In genomic region chr3:149828390-149828789, GRCh38 we compare ENCODE assay signal across 21 cellular contexts.
"Had no signal": no experiment of that assay in that cellular context is flagged by ENCODE, and none has a peak within 500 bp of the region (broad histone marks: within the 10 kb centered on the region; RNA-seq: fewer than 3 reads in every experiment).

No MANE protein-coding gene starts in this region.

- H3K27ac ChIP-seq: epithelial cell of prostate, esophagus muscularis mucosa, gastroesophageal sphincter, right atrium auricular region, sigmoid colon, skin epidermis, thyroid gland, upper lobe of left lung, uterus had no signal

- DNase-seq: effector memory CD8-positive, alpha-beta T cell; immature natural killer cell; kidney; left colon; left ventricle myocardium superior; mesendoderm; naive thymus-derived CD4-positive, alpha-beta T cell; nephron progenitor cell; sigmoid colon; stimulated activated CD4-positive, alpha-beta T cell treated with anti-CD3 and anti-CD28 coated beads, Interleukin-2, amount 100 ng/mL, for 24 hours; stimulated activated CD4-positive, alpha-beta T cell treated with anti-CD3 and anti-CD28 coated beads, Interleukin-4, amount 100 ng/mL, for 4 hours; stimulated activated naive B cell treated with anti-CD40 and anti-IgM and Interleukin-4, amounts not matched to agents 10 μg/mL and 1 μg/mL and 100 μg/mL, for 72 hours; stimulated activated naive CD8-positive, alpha-beta T cell treated with anti-CD3 and anti-CD28 coated beads, Interleukin-15, amount 100 ng/mL, for 72 hours; thyroid gland; upper lobe of left lung; uterus had no signal

- H3K27me3 ChIP-seq: esophagus muscularis mucosa, gastroesophageal sphincter, right atrium auricular region, sigmoid colon, thyroid gland, upper lobe of left lung, uterus had no signal
